ENCODE assay signal across 18 cellular contexts in the genomic region with DNA sequence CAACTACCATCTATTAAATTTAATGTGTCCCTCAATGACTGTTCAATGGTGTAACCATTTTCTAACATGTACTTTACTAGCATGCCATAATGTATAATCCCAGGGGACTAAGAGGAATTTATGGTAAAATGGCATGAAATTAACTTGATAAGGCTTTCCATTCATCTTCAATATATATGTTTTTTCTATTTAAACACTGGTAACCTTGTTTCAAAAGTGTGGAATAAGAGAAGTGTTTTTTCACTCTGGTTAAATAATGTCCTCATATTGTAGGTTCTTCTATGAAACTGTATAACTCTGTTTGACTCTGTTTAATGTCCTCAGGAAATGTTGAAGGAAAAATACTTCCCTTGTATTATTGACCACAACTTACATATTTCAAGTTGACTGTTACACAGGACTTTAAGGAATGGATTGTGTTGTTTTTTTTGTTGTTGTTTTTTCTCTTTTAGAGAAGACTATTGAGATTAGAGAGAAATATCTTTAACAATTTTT.
A peak's percentile ranks its signal among the peaks of the same experiment; 100 is the strongest.
DNase-seq lines count a peak whose midpoint lies in the region; ATAC-seq, FAIRE-seq and TF ChIP-seq lines count a peak whose summit lies in the region.
"Had no signal": no experiment of that assay in that cellular context is flagged by ENCODE, and none has a peak within 500 bp of the region (broad histone marks: within the 10 kb centered on the region; RNA-seq: fewer than 3 reads in every experiment).

No MANE protein-coding gene starts in this region.

- H2AFZ ChIP-seq in ACC112 (ENCODE audit: low read length, unreplicated experiment): peak overlapping the region; percentile 9

- no peak overlapping the region for H3K4me3 ChIP-seq in ACC112 (ENCODE audit: low read depth, low read length)
- no peak overlapping the region for H3K4me3 ChIP-seq in kidney (ENCODE audit: low read length in 2 of 2)
- H3K4me3 ChIP-seq: BLaER1 treated with 17β-estradiol and CSF1 and Interleukin-3, amounts not matched to agents 10 nM and 100 nM had no signal

- peak; percentile 55 for FAIRE-seq in kidney (lab: Jason Lieb, UNC)
- FAIRE-seq: D721Med, GM12891, H1 had no signal

- BruUV-seq in MCF 10A (replicated peaks; lab: Mats Ljungman, UMichigan): no TSS peak

- H3K27me3 Mint-ChIP-seq in chondrocyte (ENCODE audit: low read depth): no peaks in the 10 kb centered on the region
- no peaks in the 10 kb centered on the region for H3K27me3 Mint-ChIP-seq in mesothelial cell of epicardium (ENCODE audit: low read depth)
- no peaks in the 10 kb centered on the region for H3K27me3 Mint-ChIP-seq in MCF 10A (ENCODE audit: insufficient read depth, unreplicated experiment)

- peaks cover 17% of the 10 kb centered on the region for H3K4me1 Mint-ChIP-seq in chondrocyte (ENCODE audit: low read depth)
- peaks cover 12% of the 10 kb centered on the region for H3K4me1 Mint-ChIP-seq in mesothelial cell of epicardium
- H3K4me1 Mint-ChIP-seq in MCF 10A (ENCODE audit: insufficient read depth, unreplicated experiment): no peaks in the 10 kb centered on the region
- H3K4me1 Mint-ChIP-seq: B cell had no signal

- H3K27ac ChIP-seq in ACC112 (ENCODE audit: low read depth, low read length): no peak overlapping the region
- H3K27ac ChIP-seq in kidney (ENCODE audit: low read depth in 2 of 2, low read length in 2 of 2): no peak overlapping the region
- H3K27ac ChIP-seq: BLaER1 treated with 17β-estradiol and CSF1 and Interleukin-3, amounts not matched to agents 10 nM and 100 nM; HL-60 had no signal

- intact Hi-C loops in kidney (cut with DNase I) (no loop called here), MCF 10A (cut with micrococcal nuclease) (no loop called here)

- no peaks in the 10 kb centered on the region for H3K79me2 ChIP-seq in ACC112 (ENCODE audit: control insufficient read depth, insufficient read depth, low read length, unreplicated experiment)

- POLR2A ChIA-PET in MCF 10A (lab: Yijun Ruan, JAX): no interaction called here

- no peaks in the 10 kb centered on the region for H3K36me3 ChIP-seq in ACC112 (ENCODE audit: insufficient read depth, low read length)
- no peaks in the 10 kb centered on the region for H3K36me3 ChIP-seq in kidney (ENCODE audit: control insufficient read depth in 1 of 2, insufficient read depth in 2 of 2, low read length in 2 of 2)
- H3K36me3 ChIP-seq: BLaER1 treated with 17β-estradiol and CSF1 and Interleukin-3, amounts not matched to agents 10 nM and 100 nM had no signal

- H3K9ac ChIP-seq in kidney (ENCODE audit: low read length in 2 of 2): no peak overlapping the region
- H3K9ac ChIP-seq: BLaER1 treated with 17β-estradiol and CSF1 and Interleukin-3, amounts not matched to agents 10 nM and 100 nM had no signal

- no peaks in the 10 kb centered on the region for H3K4me1 ChIP-seq in ACC112 (ENCODE audit: control insufficient read depth, insufficient read depth, low read length, unreplicated experiment)
- no peaks in the 10 kb centered on the region for H3K4me1 ChIP-seq in kidney (ENCODE audit: control insufficient read depth in 1 of 2, insufficient read depth in 1 of 2, low read depth in 1 of 2, low read length in 2 of 2)
- H3K4me1 ChIP-seq: BLaER1 treated with 17β-estradiol and CSF1 and Interleukin-3, amounts not matched to agents 10 nM and 100 nM had no signal

- DNase-seq in NCI-H1930 (lab: John Stamatoyannopoulos, UW) (peak; percentile 0 to 52), chondrocyte (ENCODE audit: low spot score) (no peak), kidney (no peak), mesothelial cell of epicardium (ENCODE audit: low spot score in 2 of 2, unreplicated experiment in 2 of 2) (no peak), T-helper 9 cell (no peak), MCF 10A (ENCODE audit: unreplicated experiment) (no peak)
- DNase-seq: 8988T; CD8-positive, alpha-beta T cell; COR-L47; H9 had no signal

- no peak overlapping the region for H3K4me3 Mint-ChIP-seq in chondrocyte (ENCODE audit: unreplicated experiment)
- H3K4me3 Mint-ChIP-seq in mesothelial cell of epicardium: no peak overlapping the region
- H3K4me3 Mint-ChIP-seq in MCF 10A (ENCODE audit: unreplicated experiment): no peak overlapping the region
- H3K4me3 Mint-ChIP-seq: B cell; CD8-positive, alpha-beta T cell; H9 had no signal

- H3K27ac Mint-ChIP-seq in chondrocyte (ENCODE audit: unreplicated experiment) (peak overlapping the region; percentile 42), mesothelial cell of epicardium (no peak overlapping the region), MCF 10A (ENCODE audit: low read depth, unreplicated experiment) (no peak overlapping the region)
- H3K27ac Mint-ChIP-seq: B cell; CD8-positive, alpha-beta T cell; H9 had no signal

- H3K27me3 ChIP-seq in ACC112 (ENCODE audit: insufficient read depth, low read length): no peaks in the 10 kb centered on the region
- H3K27me3 ChIP-seq: BLaER1 treated with 17β-estradiol and CSF1 and Interleukin-3, amounts not matched to agents 10 nM and 100 nM had no signal

- H3K36me3 Mint-ChIP-seq in chondrocyte (ENCODE audit: low read depth) (no peaks in the 10 kb centered on the region), mesothelial cell of epicardium (no peaks in the 10 kb centered on the region), MCF 10A (ENCODE audit: insufficient read depth, unreplicated experiment) (no peaks in the 10 kb centered on the region)
- H3K36me3 Mint-ChIP-seq: CD8-positive, alpha-beta T cell had no signal

- no peak for ATAC-seq in GM19463 (IDR thresholded peaks at IDR 0.05; ENCODE audit: unreplicated experiment)
- ATAC-seq: CD8-positive, alpha-beta T cell had no signal

- TF ChIP-seq CTCF in chondrocyte (IDR thresholded peaks at IDR 0.05) (no peak), kidney (IDR thresholded peaks at IDR 0.05; ENCODE audit: borderline replicate concordance, extremely low read depth, insufficient read depth) (no peak), mesothelial cell of epicardium (IDR thresholded peaks at IDR 0.05; ENCODE audit: unreplicated experiment) (no peak), MCF 10A (IDR thresholded peaks at IDR 0.05; ENCODE audit: unreplicated experiment) (no peak)

- no peaks in the 10 kb centered on the region for H3K9me3 ChIP-seq in kidney (ENCODE audit: control insufficient read depth in 1 of 2, low read length in 2 of 2)
- H3K9me3 ChIP-seq: BLaER1 treated with 17β-estradiol and CSF1 and Interleukin-3, amounts not matched to agents 10 nM and 100 nM had no signal

- CTCF ChIA-PET in MCF 10A (lab: Yijun Ruan, JAX): no interaction called here

- peaks cover 2% of the 10 kb centered on the region for H3K9me3 Mint-ChIP-seq in chondrocyte (ENCODE audit: low read depth)
- H3K9me3 Mint-ChIP-seq in mesothelial cell of epicardium: peaks cover 15% of the 10 kb centered on the region
- peaks cover 9% of the 10 kb centered on the region for H3K9me3 Mint-ChIP-seq in MCF 10A (ENCODE audit: unreplicated experiment)
- H3K9me3 Mint-ChIP-seq: H9 had no signal

Comparison
In these comparisons a context has a peak if more than half of its experiments do, and no peak if none do; other contexts are left out.
1. DNase-seq: peak in NCI-H1930 (2 of 2); none in chondrocyte (single experiment), kidney (single experiment), mesothelial cell of epicardium (0 of 2), T-helper 9 cell (single experiment) and MCF 10A (single experiment).